Comparison of ENCODE assay signal across 8 cellular contexts in the genomic region with DNA sequence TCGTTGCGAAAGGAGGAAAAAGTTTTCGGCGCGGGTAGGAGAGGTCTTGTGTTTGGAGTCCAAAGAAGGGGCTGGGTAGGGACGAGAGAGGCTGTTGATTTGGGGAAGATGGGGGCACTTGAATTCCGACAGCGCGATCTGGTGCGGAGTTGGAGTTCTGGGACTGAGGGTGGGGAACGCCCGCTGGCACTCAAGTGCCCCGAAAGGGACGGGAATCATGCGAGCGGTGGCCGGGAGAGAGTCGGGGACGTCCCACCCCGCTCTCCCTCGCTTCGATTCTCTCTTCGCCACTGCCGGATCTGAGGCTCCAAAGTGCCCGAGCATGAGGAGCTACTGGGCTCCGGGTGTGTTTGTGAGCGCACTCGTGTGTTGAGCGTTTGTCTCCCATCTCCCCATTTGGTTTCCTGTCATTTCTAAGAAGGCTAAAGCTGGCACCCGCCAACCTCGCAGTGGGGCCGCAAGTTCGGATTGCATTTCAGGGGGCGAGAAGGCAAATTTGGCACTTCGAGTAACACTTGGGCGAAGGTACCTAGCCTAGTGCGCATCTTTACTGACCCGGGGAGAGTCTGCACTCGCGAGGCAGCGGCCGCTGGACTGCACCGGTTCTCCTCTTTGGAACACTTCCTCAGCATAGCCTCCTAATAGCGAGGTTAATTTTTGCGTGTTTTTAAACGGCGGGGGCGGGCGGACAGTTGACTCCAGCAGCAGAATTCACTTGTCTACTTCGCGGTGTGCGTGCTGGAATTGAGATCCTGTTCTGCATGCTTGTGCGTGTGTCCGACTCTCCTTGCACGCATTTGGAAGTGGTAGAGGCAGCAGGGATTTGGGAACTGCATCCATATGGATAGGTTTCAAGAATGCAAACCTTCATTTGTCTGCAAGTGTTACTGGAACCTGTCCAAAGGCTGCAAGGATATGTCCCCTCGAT. TPM values are rescaled to one million over a fixed set of nuclear protein-coding genes. Genes with fewer than 3 reads are reported as not detected.
DNase-seq lines count a peak whose midpoint lies in the region; ATAC-seq lines count a peak whose summit lies in the region.

No MANE protein-coding gene starts in this region.

- CTCF ChIA-PET in activated CD8-positive, alpha-beta memory T cell treated with anti-CD3 and anti-CD28 coated beads, Interleukin-2, amount 10 ng/mL, durations not matched to agents 7 days and 5 days (lab: Charles Lee), result no interaction called here

- peak overlapping the region; percentile 60 for H3K4me3 Mint-ChIP-seq in activated CD8-positive, alpha-beta memory T cell treated with anti-CD3 and anti-CD28 coated beads, Interleukin-2, amount 10 ng/mL, durations not matched to agents 7 days and 5 days
- H3K4me3 Mint-ChIP-seq in stimulated activated naive CD8-positive, alpha-beta T cell treated with anti-CD3 and anti-CD28 coated beads, Interleukin-15, Interleukin-2, amounts not matched to agents 100 ng/mL and 50 ng/mL, for 24 hours, result peak overlapping the region; percentile 87

- no peaks in the 10 kb centered on the region for H3K36me3 Mint-ChIP-seq in activated CD8-positive, alpha-beta memory T cell treated with anti-CD3 and anti-CD28 coated beads, Interleukin-2, amount 10 ng/mL, durations not matched to agents 7 days and 5 days
- no peaks in the 10 kb centered on the region for H3K36me3 Mint-ChIP-seq in stimulated activated naive CD8-positive, alpha-beta T cell treated with anti-CD3 and anti-CD28 coated beads, Interleukin-15, Interleukin-2, amounts not matched to agents 100 ng/mL and 50 ng/mL, for 24 hours (ENCODE audit: low read depth)

- H3K27ac Mint-ChIP-seq in activated CD8-positive, alpha-beta memory T cell treated with anti-CD3 and anti-CD28 coated beads, Interleukin-2, amount 10 ng/mL, durations not matched to agents 7 days and 5 days, result no peak overlapping the region
- no peak overlapping the region for H3K27ac Mint-ChIP-seq in stimulated activated naive CD8-positive, alpha-beta T cell treated with anti-CD3 and anti-CD28 coated beads, Interleukin-15, Interleukin-2, amounts not matched to agents 100 ng/mL and 50 ng/mL, for 24 hours

- H3K9me3 Mint-ChIP-seq in activated CD8-positive, alpha-beta memory T cell treated with anti-CD3 and anti-CD28 coated beads, Interleukin-2, amount 10 ng/mL, durations not matched to agents 7 days and 5 days (ENCODE audit: low read depth), result no peaks in the 10 kb centered on the region
- H3K9me3 Mint-ChIP-seq in stimulated activated naive CD8-positive, alpha-beta T cell treated with anti-CD3 and anti-CD28 coated beads, Interleukin-15, Interleukin-2, amounts not matched to agents 100 ng/mL and 50 ng/mL, for 24 hours, result no peaks in the 10 kb centered on the region

- ATAC-seq in activated CD8-positive, alpha-beta memory T cell treated with anti-CD3 and anti-CD28 coated beads, Interleukin-2, amount 10 ng/mL, durations not matched to agents 7 days and 5 days, result no peak
- ATAC-seq in GM21447 (IDR thresholded peaks at IDR 0.05; ENCODE audit: unreplicated experiment), result no peak

- peak; percentile 4 for DNase-seq in NCI-H146 (lab: John Stamatoyannopoulos, UW)
- no peak for DNase-seq in NCI-H146 treated with DMSO at 0.1 percent for 48 hours (lab: John Stamatoyannopoulos, UW; ENCODE audit: unreplicated experiment)
- DNase-seq in activated CD8-positive, alpha-beta memory T cell treated with anti-CD3 and anti-CD28 coated beads, Interleukin-2, amount 10 ng/mL, durations not matched to agents 7 days and 5 days, result no peak
- DNase-seq in iPS-NIHi11 (ENCODE audit: low spot score), result peak; percentile 53
- no peak for DNase-seq in superior temporal gyrus (ENCODE audit: extremely low spot score)
- no peak for DNase-seq in stimulated activated CD4-positive, alpha-beta T cell treated with anti-CD3 and anti-CD28 coated beads, Interleukin-12 subunit alpha, Interleukin-12 subunit beta, amount 100 ng/mL, for 4 hours

- peaks cover 71% of the 10 kb centered on the region for H3K27me3 Mint-ChIP-seq in activated CD8-positive, alpha-beta memory T cell treated with anti-CD3 and anti-CD28 coated beads, Interleukin-2, amount 10 ng/mL, durations not matched to agents 7 days and 5 days
- H3K27me3 Mint-ChIP-seq in stimulated activated naive CD8-positive, alpha-beta T cell treated with anti-CD3 and anti-CD28 coated beads, Interleukin-15, Interleukin-2, amounts not matched to agents 100 ng/mL and 50 ng/mL, for 24 hours, result peaks cover 83% of the 10 kb centered on the region

- H3K4me1 Mint-ChIP-seq in activated CD8-positive, alpha-beta memory T cell treated with anti-CD3 and anti-CD28 coated beads, Interleukin-2, amount 10 ng/mL, durations not matched to agents 7 days and 5 days, result peaks cover 21% of the 10 kb centered on the region
- H3K4me1 Mint-ChIP-seq in stimulated activated naive CD8-positive, alpha-beta T cell treated with anti-CD3 and anti-CD28 coated beads, Interleukin-15, Interleukin-2, amounts not matched to agents 100 ng/mL and 50 ng/mL, for 24 hours (ENCODE audit: low read depth), result peaks cover 24% of the 10 kb centered on the region

RNA-seq across cellular contexts. Expression of a gene that starts 1.2 kb away (rescaled TPM):
- not detected for total RNA-seq in activated CD8-positive, alpha-beta memory T cell treated with anti-CD3 and anti-CD28 coated beads, Interleukin-2, amount 10 ng/mL, durations not matched to agents 7 days and 5 days

Comparison
In these comparisons a context has a peak if more than half of its experiments do, and no peak if none do; other contexts are left out.
1. DNase-seq: peak in NCI-H146 (single experiment) and iPS-NIHi11 (single experiment); none in NCI-H146 treated with DMSO at 0.1 percent for 48 hours (single experiment), activated CD8-positive, alpha-beta memory T cell treated with anti-CD3 and anti-CD28 coated beads, Interleukin-2, amount 10 ng/mL, durations not matched to agents 7 days and 5 days (single experiment), superior temporal gyrus (single experiment) and stimulated activated CD4-positive, alpha-beta T cell treated with anti-CD3 and anti-CD28 coated beads, Interleukin-12 subunit alpha, Interleukin-12 subunit beta, amount 100 ng/mL, for 4 hours (single experiment).